ENCODE assay signal across 1 cellular context in genomic region chr2:62467475-62468321, GRCh38.
TF ChIP-seq lines count a peak whose summit lies in the region.

No MANE protein-coding gene starts in this region.

TF ChIP-seq in H1, 55 proteins besides CTCF, POLR2A, EP300 and RAD21 (continued from another document):
- TF ChIP-seq KDM4A (IDR thresholded peaks at IDR 0.05; ENCODE audit: low read depth, low read length, severe bottlenecking), result no peak
- TF ChIP-seq HDAC2 (IDR thresholded peaks at IDR 0.05; ENCODE audit: borderline replicate concordance in 1 of 2, low read depth in 2 of 2, low read length in 2 of 2), result no peak
- no peak for TF ChIP-seq SP4 (IDR thresholded peaks at IDR 0.05; ENCODE audit: low read length)
- TF ChIP-seq CBX5 (IDR thresholded peaks at IDR 0.05; ENCODE audit: low read depth, low read length), result no peak
- TF ChIP-seq SIRT6 (IDR thresholded peaks at IDR 0.05; ENCODE audit: low read length), result no peak
